ENCODE assay signal across 1 cellular context in the genomic region with DNA sequence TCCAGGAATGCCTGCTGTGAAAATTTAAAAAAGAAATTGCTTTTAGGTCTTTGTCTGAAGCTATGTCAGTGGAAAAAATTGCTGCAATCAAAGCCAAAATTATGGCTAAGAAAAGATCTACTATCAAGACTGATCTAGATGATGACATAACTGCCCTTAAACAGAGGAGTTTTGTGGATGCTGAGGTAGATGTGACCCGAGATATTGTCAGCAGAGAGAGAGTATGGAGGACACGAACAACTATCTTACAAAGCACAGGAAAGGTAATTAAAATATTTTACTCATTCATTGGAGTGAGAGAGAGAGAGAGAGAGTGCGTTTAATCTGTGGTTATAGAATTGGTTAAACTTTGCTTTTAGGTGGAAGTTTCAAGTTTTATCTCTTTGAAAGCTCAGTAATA.
TF ChIP-seq lines count a peak whose summit lies in the region.

No MANE protein-coding gene starts in this region.

TF ChIP-seq in K562, 482 proteins besides CTCF, POLR2A, EP300 and RAD21:
- TF ChIP-seq ZNF143 (CRISPR knock-in tag; IDR thresholded peaks at IDR 0.05): no peak
- 0 out of 2 replicates have a peak, but pooled peaks have one; percentile 1 for TF ChIP-seq C11orf30 (IDR thresholded peaks at IDR 0.05; ENCODE audit: low read depth)
- TF ChIP-seq TCF7 (IDR thresholded peaks at IDR 0.05; ENCODE audit: borderline replicate concordance): no peak
- no peak for TF ChIP-seq RNF219 (CRISPR knock-in tag; IDR thresholded peaks at IDR 0.05)
- 0 out of 2 replicates have a peak, but pooled peaks have one; percentile 30 for TF ChIP-seq SAFB (IDR thresholded peaks at IDR 0.05; ENCODE audit: borderline replicate concordance, low read depth, low read length)
